21 cellular contexts compared by ENCODE assay signal in genomic region chr5:101948615-101949014, GRCh38.
DNase-seq lines count a peak whose midpoint lies in the region; ATAC-seq, FAIRE-seq and TF ChIP-seq lines count a peak whose summit lies in the region.
"Had no signal": no experiment of that assay in that cellular context is flagged by ENCODE, and none has a peak within 500 bp of the region (broad histone marks: within the 10 kb centered on the region; RNA-seq: fewer than 3 reads in every experiment).

No MANE protein-coding gene starts in this region.

- no peak overlapping the region for H2BK20ac ChIP-seq in IMR-90 (ENCODE audit: low read depth, low read length)
- H2BK20ac ChIP-seq in H1 (ENCODE audit: low read length): no peak overlapping the region

- H3K9me1 ChIP-seq in IMR-90 (ENCODE audit: insufficient read depth, low read length): no peaks in the 10 kb centered on the region

- DNase-seq in A549 (ENCODE audit: low read depth in 1 of 2, low spot score in 1 of 2): no peak
- no peak for DNase-seq in IMR-90
- DNase-seq in H1 (ENCODE audit: low read depth in 1 of 2, low spot score in 2 of 2): no peak
- no peak for DNase-seq in stimulated activated effector memory CD8-positive, alpha-beta T cell treated with anti-CD3 and anti-CD28 coated beads, Interleukin-12 subunit alpha, Interleukin-12 subunit beta, amount 100 ng/mL, for 72 hours (ENCODE audit: low spot score in 2 of 2)
- DNase-seq in activated T-cell treated with anti-CD3 and anti-CD28 coated beads, Interleukin-2, amount 50 U/mL, for 4 hours: no peak
- DNase-seq: 8988T; AML-193; Caco-2; Calu3; CD4-positive, alpha-beta T cell; CD8-positive, alpha-beta T cell; DMS79 treated with DMSO at 0.1 percent for 48 hours; GF-D8 had no signal

- no peak overlapping the region for H3K27ac ChIP-seq in A549
- no peak overlapping the region for H3K27ac ChIP-seq in IMR-90 (ENCODE audit: insufficient read depth, low read length)
- H3K27ac ChIP-seq in H1 (ENCODE audit: low read depth, low read length): no peak overlapping the region
- H3K27ac ChIP-seq: BLaER1 treated with 17β-estradiol and CSF1 and Interleukin-3, amounts not matched to agents 10 nM and 100 nM; C4-2B had no signal

- H3K4me3 ChIP-seq in A549 (no peak overlapping the region), IMR-90 (ENCODE audit: insufficient read depth, low read depth, low read length) (no peak overlapping the region), H1 (ENCODE audit: extremely low read depth in 1 of 4, insufficient read depth in 2 of 4, low read depth in 3 of 4, low read length in 4 of 4) (no peak overlapping the region)
- H3K4me3 ChIP-seq: BLaER1 treated with 17β-estradiol and CSF1 and Interleukin-3, amounts not matched to agents 10 nM and 100 nM had no signal

- H3K56ac ChIP-seq in IMR-90 (ENCODE audit: extremely low read depth, insufficient read depth, low read length) (no peak overlapping the region), H1 (replicated peaks; ENCODE audit: insufficient read length, low read depth, low read length) (no peak overlapping the region)

- no TSS peak for BruUV-seq in IMR-90 (replicated peaks; lab: Mats Ljungman, UMichigan)

- no peak overlapping the region for H3K4ac ChIP-seq in IMR-90 (ENCODE audit: low read depth, low read length)
- no peak overlapping the region for H3K4ac ChIP-seq in H1 (replicated peaks; ENCODE audit: insufficient read length, low read depth, low read length)

- no peak overlapping the region for H2AK9ac ChIP-seq in IMR-90 (replicated peaks; ENCODE audit: low read depth, low read length, poor library complexity)

- no peaks in the 10 kb centered on the region for H3K9me3 Mint-ChIP-seq in stimulated activated effector memory CD8-positive, alpha-beta T cell treated with anti-CD3 and anti-CD28 coated beads, Interleukin-12 subunit alpha, Interleukin-12 subunit beta, amount 100 ng/mL, for 72 hours
- H3K9me3 Mint-ChIP-seq in activated T-cell treated with anti-CD3 and anti-CD28 coated beads, Interleukin-2, amount 50 U/mL, for 4 hours: no peaks in the 10 kb centered on the region
- H3K9me3 Mint-ChIP-seq: CD4-positive, alpha-beta T cell; CD8-positive, alpha-beta T cell had no signal

- H2AK5ac ChIP-seq in IMR-90 (ENCODE audit: low read depth, low read length) (no peak overlapping the region), H1 (ENCODE audit: low read depth, low read length) (no peak overlapping the region)

- H2BK12ac ChIP-seq in H1 (ENCODE audit: low read depth, low read length): no peak overlapping the region

- H3K79me2 ChIP-seq in H1 (ENCODE audit: control insufficient read depth in 1 of 2, insufficient read depth in 2 of 2, low read length in 2 of 2): no peaks in the 10 kb centered on the region

- CTCF ChIA-PET in A549 (lab: Yijun Ruan, JAX): interaction anchor here (0.7 kb wide), 1 partner anchor 29 kb away, joined by 3 read pairs; no protein-coding TSS in a partner anchor
- CTCF ChIA-PET in IMR-90 (lab: Yijun Ruan, JAX): no interaction called here
- CTCF ChIA-PET in H1 (lab: Charles Lee; ENCODE audit: partially characterized antibody): interaction anchor here (1.4 kb wide), 1 partner anchor 30 kb away, joined by 5 read pairs; no protein-coding TSS in a partner anchor

- H4K8ac ChIP-seq in IMR-90 (ENCODE audit: low read depth in 2 of 2, low read length in 2 of 2) (no peak overlapping the region), H1 (ENCODE audit: extremely low read depth, insufficient read depth, low read length) (no peak overlapping the region)

- H3K79me1 ChIP-seq in IMR-90 (ENCODE audit: low read depth in 1 of 2, low read length in 2 of 2) (no peaks in the 10 kb centered on the region), H1 (ENCODE audit: low read depth, low read length) (no peaks in the 10 kb centered on the region)

- 52% methylated on average over 1 of the region's 1 CpG for WGBS in A549 (ENCODE audit: missing lambda C conversion rate)
- WGBS in IMR-90 (ENCODE audit: extremely low coverage in 2 of 2, insufficient read length in 1 of 2), 2 experiments: no CpG with 5 or more reads among the region's 1 CpG
- WGBS in H1 (ENCODE audit: extremely low coverage in 1 of 2, insufficient coverage in 1 of 2, insufficient read length in 1 of 2, insufficient replicate concordance in 2 of 2, low coverage in 1 of 2, low lambda C conversion rate in 2 of 2, missing lambda C conversion rate in 1 of 2), 2 experiments: 87% methylated on average over 1 of the region's 1 CpG; no CpG with 5 or more reads in 1 of the 2 experiments

- intact Hi-C loops in IMR-90 (cut with micrococcal nuclease): no loop called here

- no peak overlapping the region for H3K4me2 ChIP-seq in A549
- H3K4me2 ChIP-seq in IMR-90 (ENCODE audit: low read depth, low read length): no peak overlapping the region
- no peak overlapping the region for H3K4me2 ChIP-seq in H1 (ENCODE audit: insufficient read depth in 1 of 2, low read depth in 2 of 2, low read length in 2 of 2)
- H3K4me2 ChIP-seq: BLaER1 treated with 17β-estradiol and CSF1 and Interleukin-3, amounts not matched to agents 10 nM and 100 nM had no signal

- H3K27me3 ChIP-seq in IMR-90 (ENCODE audit: control insufficient read depth, insufficient read depth, low read length) (no peaks in the 10 kb centered on the region), H1 (replicated peaks in 1 of 4; ENCODE audit: control insufficient read depth in 3 of 4, extremely low read depth in 1 of 4, insufficient read depth in 3 of 4, low read length in 3 of 4) (no peaks in the 10 kb centered on the region)
- H3K27me3 ChIP-seq: BLaER1 treated with 17β-estradiol and CSF1 and Interleukin-3, amounts not matched to agents 10 nM and 100 nM had no signal

- no peak for TF ChIP-seq EP300 in A549 (IDR thresholded peaks at IDR 0.05)
- TF ChIP-seq EP300 in H1 (IDR thresholded peaks at IDR 0.05; ENCODE audit: borderline replicate concordance in 1 of 2, low read depth in 2 of 2, low read length in 2 of 2): no peak

- H3K23me2 ChIP-seq in H1 (ENCODE audit: low read depth, low read length): no peaks in the 10 kb centered on the region

- H2BK5ac ChIP-seq in IMR-90 (ENCODE audit: low read depth, low read length, poor library complexity, severe bottlenecking) (no peak overlapping the region), H1 (ENCODE audit: low read depth, low read length) (no peak overlapping the region)

- H3K18ac ChIP-seq in IMR-90 (ENCODE audit: low read depth, low read length) (no peak overlapping the region), H1 (ENCODE audit: extremely low read depth, low read length) (no peak overlapping the region)

- no peak overlapping the region for H3K27ac Mint-ChIP-seq in stimulated activated effector memory CD8-positive, alpha-beta T cell treated with anti-CD3 and anti-CD28 coated beads, Interleukin-12 subunit alpha, Interleukin-12 subunit beta, amount 100 ng/mL, for 72 hours
- H3K27ac Mint-ChIP-seq: B cell; CD4-positive, alpha-beta T cell; CD8-positive, alpha-beta T cell had no signal

- H3K9me3 ChIP-seq in A549 (no peaks in the 10 kb centered on the region), IMR-90 (ENCODE audit: control insufficient read depth, insufficient read depth, low read length) (peaks cover 7% of the 10 kb centered on the region), H1 (ENCODE audit: insufficient read depth in 2 of 2, low read depth in 1 of 2, low read length in 1 of 2) (no peaks in the 10 kb centered on the region)
- H3K9me3 ChIP-seq: Caco-2 had no signal

- ATAC-seq in A549: no peak
- no peak for ATAC-seq in IMR-90 (ENCODE audit: low read depth)
- ATAC-seq in stimulated activated effector memory CD8-positive, alpha-beta T cell treated with anti-CD3 and anti-CD28 coated beads, Interleukin-12 subunit alpha, Interleukin-12 subunit beta, amount 100 ng/mL, for 72 hours: no peak
- ATAC-seq in activated T-cell treated with anti-CD3 and anti-CD28 coated beads, Interleukin-2, amount 50 U/mL, for 4 hours: no peak
- ATAC-seq: CD8-positive, alpha-beta T cell had no signal

- FAIRE-seq in A549 (lab: Jason Lieb, UNC): no peak
- no peak for FAIRE-seq in H1 (lab: Jason Lieb, UNC)
- FAIRE-seq: A204.1, D721Med, G401.6, GM12891, GM19239 had no signal

- H3K4me3 Mint-ChIP-seq in stimulated activated effector memory CD8-positive, alpha-beta T cell treated with anti-CD3 and anti-CD28 coated beads, Interleukin-12 subunit alpha, Interleukin-12 subunit beta, amount 100 ng/mL, for 72 hours: no peak overlapping the region
- no peak overlapping the region for H3K4me3 Mint-ChIP-seq in activated T-cell treated with anti-CD3 and anti-CD28 coated beads, Interleukin-2, amount 50 U/mL, for 4 hours
- H3K4me3 Mint-ChIP-seq: B cell; CD4-positive, alpha-beta T cell; CD8-positive, alpha-beta T cell had no signal

- H2BK15ac ChIP-seq in IMR-90 (ENCODE audit: low read depth, low read length) (no peak overlapping the region), H1 (ENCODE audit: low read length) (no peak overlapping the region)

- H3K23ac ChIP-seq in IMR-90 (ENCODE audit: low read depth, low read length) (no peak overlapping the region), H1 (ENCODE audit: insufficient read length) (no peak overlapping the region)

- H3K4me1 Mint-ChIP-seq in stimulated activated effector memory CD8-positive, alpha-beta T cell treated with anti-CD3 and anti-CD28 coated beads, Interleukin-12 subunit alpha, Interleukin-12 subunit beta, amount 100 ng/mL, for 72 hours: no peaks in the 10 kb centered on the region
- no peaks in the 10 kb centered on the region for H3K4me1 Mint-ChIP-seq in activated T-cell treated with anti-CD3 and anti-CD28 coated beads, Interleukin-2, amount 50 U/mL, for 4 hours (ENCODE audit: low read depth)

- dilution Hi-C loops in IMR-90 (cut with HindIII; ENCODE audit: low sequenced_read_pairs, unreplicated experiment): no loop called here

- no peak for TF ChIP-seq CTCF in A549 (IDR thresholded peaks at IDR 0.05)
- TF ChIP-seq CTCF in IMR-90 (conservative IDR thresholded peaks at IDR 0.05; ENCODE audit: low read depth, low read length): no peak
- TF ChIP-seq CTCF in H1 (IDR thresholded peaks at IDR 0.05; ENCODE audit: control extremely low read depth in 1 of 3, insufficient read depth in 1 of 3, low read depth in 1 of 3, low read length in 3 of 3): no peak

- TF ChIP-seq RAD21 in A549 (conservative IDR thresholded peaks at IDR 0.05 in 1 of 2, IDR thresholded peaks at IDR 0.05 in 1 of 2) (no peak), IMR-90 (IDR thresholded peaks at IDR 0.05; ENCODE audit: low read length) (no peak), H1 (IDR thresholded peaks at IDR 0.05 in 1 of 2, conservative IDR thresholded peaks at IDR 0.05 in 1 of 2; ENCODE audit: low read depth in 2 of 2, low read length in 2 of 2) (no peak)

- H3K36me3 Mint-ChIP-seq in stimulated activated effector memory CD8-positive, alpha-beta T cell treated with anti-CD3 and anti-CD28 coated beads, Interleukin-12 subunit alpha, Interleukin-12 subunit beta, amount 100 ng/mL, for 72 hours: no peaks in the 10 kb centered on the region
- no peaks in the 10 kb centered on the region for H3K36me3 Mint-ChIP-seq in activated T-cell treated with anti-CD3 and anti-CD28 coated beads, Interleukin-2, amount 50 U/mL, for 4 hours (ENCODE audit: insufficient read depth)
- H3K36me3 Mint-ChIP-seq: CD8-positive, alpha-beta T cell had no signal

- H4K20me1 ChIP-seq in IMR-90 (ENCODE audit: insufficient read depth, low read length) (no peaks in the 10 kb centered on the region), H1 (replicated peaks in 1 of 2; ENCODE audit: control insufficient read depth in 1 of 2, insufficient read depth in 2 of 2, low read length in 2 of 2) (no peaks in the 10 kb centered on the region)
- H4K20me1 ChIP-seq: BLaER1 treated with 17β-estradiol and CSF1 and Interleukin-3, amounts not matched to agents 10 nM and 100 nM had no signal

- H3K36me3 ChIP-seq in IMR-90 (ENCODE audit: control insufficient read depth, insufficient read depth, low read length) (no peaks in the 10 kb centered on the region), H1 (ENCODE audit: control insufficient read depth in 2 of 4, insufficient read depth in 4 of 4, low read length in 3 of 4) (no peaks in the 10 kb centered on the region)
- H3K36me3 ChIP-seq: BLaER1 treated with 17β-estradiol and CSF1 and Interleukin-3, amounts not matched to agents 10 nM and 100 nM had no signal

- H2AFZ ChIP-seq in IMR-90 (replicated peaks; ENCODE audit: low read length, poor library complexity): no peak overlapping the region
- H2AFZ ChIP-seq in H1 (ENCODE audit: low read length): no peak overlapping the region

- H3K9ac ChIP-seq in IMR-90 (ENCODE audit: low read depth, low read length): no peak overlapping the region
- H3K9ac ChIP-seq in H1 (replicated peaks in 1 of 4; ENCODE audit: extremely low read depth in 1 of 4, low read depth in 3 of 4, low read length in 3 of 4): no peak overlapping the region
- H3K9ac ChIP-seq: BLaER1 treated with 17β-estradiol and CSF1 and Interleukin-3, amounts not matched to agents 10 nM and 100 nM had no signal

- no peak overlapping the region for H2BK120ac ChIP-seq in IMR-90 (ENCODE audit: low read depth, low read length)
- no peak overlapping the region for H2BK120ac ChIP-seq in H1 (replicated peaks; ENCODE audit: low read depth, low read length)

- in situ Hi-C loops in IMR-90 (cut with MboI; ENCODE audit: low sequenced_read_pairs): no loop called here

- H4K91ac ChIP-seq in IMR-90 (ENCODE audit: insufficient read depth, low read depth, low read length) (no peak overlapping the region), H1 (replicated peaks; ENCODE audit: insufficient read length, low read length) (no peak overlapping the region)

- TF ChIP-seq POLR2A in A549 (IDR thresholded peaks at IDR 0.05; ENCODE audit: low read length) (no peak), IMR-90 (IDR thresholded peaks at IDR 0.05; ENCODE audit: low read depth, low read length) (no peak), H1 (IDR thresholded peaks at IDR 0.05; ENCODE audit: control extremely low read depth in 1 of 2, low read depth in 2 of 2, low read length in 2 of 2) (no peak)

- H3K4me1 ChIP-seq in A549: no peaks in the 10 kb centered on the region
- H3K4me1 ChIP-seq in IMR-90 (ENCODE audit: control insufficient read depth, insufficient read depth, low read length): no peaks in the 10 kb centered on the region
- no peaks in the 10 kb centered on the region for H3K4me1 ChIP-seq in H1 (replicated peaks in 1 of 4; ENCODE audit: control insufficient read depth in 3 of 4, insufficient read depth in 4 of 4, low read length in 3 of 4)
- H3K4me1 ChIP-seq: Caco-2 had no signal

- no peaks in the 10 kb centered on the region for H3K27me3 Mint-ChIP-seq in activated T-cell treated with anti-CD3 and anti-CD28 coated beads, Interleukin-2, amount 50 U/mL, for 4 hours (ENCODE audit: low read depth)
- H3K27me3 Mint-ChIP-seq: B cell; CD4-positive, alpha-beta T cell had no signal

- H3K14ac ChIP-seq in IMR-90 (replicated peaks; ENCODE audit: low read depth, low read length): no peak overlapping the region
- no peak overlapping the region for H3K14ac ChIP-seq in H1 (ENCODE audit: insufficient read length)

- no peak overlapping the region for H4K5ac ChIP-seq in IMR-90 (ENCODE audit: low read depth, low read length)
- no peak overlapping the region for H4K5ac ChIP-seq in H1 (ENCODE audit: insufficient read length, low read depth, low read length)

- POLR2A ChIA-PET in A549 (lab: Yijun Ruan, JAX) (no interaction called here), IMR-90 (lab: Charles Lee; ENCODE audit: unreplicated experiment) (no interaction called here), H1 (lab: Charles Lee; ENCODE audit: partially characterized antibody) (no interaction called here)

Comparison
In these comparisons a context has a peak if more than half of its experiments do, and no peak if none do; other contexts are left out.
1. Of the 18 proteins assayed by ChIP-seq in both H1 and A549: peak only in H1: none; only in A549: none; in both: MAFK; in neither: 17.